Comparison of ENCODE assay signal across 16 cellular contexts in genomic region chr1:224177356-224177999, GRCh38. TPM values are rescaled to one million over a fixed set of nuclear protein-coding genes. Genes with fewer than 3 reads are reported as not detected.
A peak's percentile ranks its signal among the peaks of the same experiment; 100 is the strongest.
DNase-seq lines count a peak whose midpoint lies in the region; ATAC-seq, FAIRE-seq and TF ChIP-seq lines count a peak whose summit lies in the region.
"Had no signal": no experiment of that assay in that cellular context is flagged by ENCODE, and none has a peak within 500 bp of the region (broad histone marks: within the 10 kb centered on the region; RNA-seq: fewer than 3 reads in every experiment).

No MANE protein-coding gene starts in this region.

- no peak for TF ChIP-seq RAD21 in HepG2 (CRISPR knock-in tag; IDR thresholded peaks at IDR 0.05)

- H4K8ac ChIP-seq in trophoblast cell (ENCODE audit: low read depth, low read length): no peak overlapping the region

- H3K23ac ChIP-seq in trophoblast cell (ENCODE audit: low read length): no peak overlapping the region

- no peaks in the 10 kb centered on the region; a peak in 1 of 5 replicates for H3K27me3 ChIP-seq in HepG2 (ENCODE audit: control insufficient read depth in 1 of 2, insufficient read depth in 2 of 2, low read length in 2 of 2)
- H3K27me3 ChIP-seq in trophoblast cell (ENCODE audit: insufficient read depth, low read length): no peaks in the 10 kb centered on the region

- DNase-seq in activated CD8-positive, alpha-beta memory T cell treated with anti-CD3 and anti-CD28 coated beads for 24 hours: peak; percentile 51
- DNase-seq in activated CD8-positive, alpha-beta memory T cell treated with anti-CD3 and anti-CD28 coated beads, Interleukin-2, amount 50 U/mL, for 4 hours: no peak
- no peak for DNase-seq in HepG2 (ENCODE audit: low spot score)
- no peak for DNase-seq in trophoblast cell
- no peak for DNase-seq in NCI-H510A (lab: John Stamatoyannopoulos, UW)
- DNase-seq: CD4-positive, CD25-positive, alpha-beta regulatory T cell; DMS53; GF-D8; GM23248; H9 had no signal

- peak overlapping the region; percentile 50 for H4K12ac ChIP-seq in trophoblast cell (ENCODE audit: low read depth, low read length)

- H2BK5ac ChIP-seq in trophoblast cell (ENCODE audit: low read depth, low read length, poor library complexity): no peak overlapping the region

- intact Hi-C loops in HepG2 (cut with micrococcal nuclease; ENCODE audit: unreplicated experiment): no loop called here

- no TSS peak for BruUV-seq in HepG2 (replicated peaks; lab: Mats Ljungman, UMichigan)

- in situ Hi-C loops in HepG2 (cut with HindIII; ENCODE audit: extremely low pct_ligation_motif_present, low pct_unique_long_range_greater_than_20kb): no loop called here

- TF ChIP-seq EP300 in HepG2 (IDR thresholded peaks at IDR 0.05; ENCODE audit: low read depth in 2 of 2, low read length in 2 of 2): no peak
- TF ChIP-seq EP300 in HepG2 (CRISPR knock-in tag; IDR thresholded peaks at IDR 0.05; ENCODE audit: borderline replicate concordance): no peak

- H2BK120ac ChIP-seq in trophoblast cell (ENCODE audit: insufficient read depth, low read length, poor library complexity): no peak overlapping the region

- H3K4me2 ChIP-seq in HepG2 (ENCODE audit: low read depth, low read length) (peak overlapping the region; percentile 24; the same call in 1 of the 2 replicates), trophoblast cell (ENCODE audit: low read length) (no peak overlapping the region)
- H3K4me2 ChIP-seq: BLaER1 had no signal

- FAIRE-seq in HepG2 (lab: Jason Lieb, UNC): no peak
- FAIRE-seq: HTR-8/SVneo had no signal

- H2AK5ac ChIP-seq in trophoblast cell (ENCODE audit: low read length): no peak overlapping the region

- H3K79me1 ChIP-seq in trophoblast cell (ENCODE audit: low read length): no peaks in the 10 kb centered on the region

- H2AFZ ChIP-seq in HepG2 (ENCODE audit: low read length) (no peak overlapping the region), trophoblast cell (ENCODE audit: insufficient read depth, low read length, poor library complexity) (no peak overlapping the region)
- H2AFZ ChIP-seq: GM23248 had no signal

- H4K91ac ChIP-seq in trophoblast cell (ENCODE audit: low read depth, low read length): no peak overlapping the region

- POLR2A ChIA-PET in HepG2 (lab: Yijun Ruan, JAX): interaction anchor here (0.6 kb wide), 1 partner anchor 1747 kb away, joined by 3 read pairs; the partner anchor contains the start of gene PYCR2

- H3K4me1 ChIP-seq in HepG2 (ENCODE audit: insufficient read depth, low read length): peaks cover 14% of the 10 kb centered on the region
- H3K4me1 ChIP-seq in trophoblast cell (ENCODE audit: control insufficient read depth in 1 of 2, insufficient read depth in 2 of 2, low read length in 2 of 2): peaks cover 0 to 2% of the 10 kb centered on the region in 2 experiments

- 45% methylated on average over 9 of the region's 9 CpGs for WGBS in HepG2 (ENCODE audit: low lambda C conversion rate)
- no CpG with 5 or more reads among the region's 9 CpGs for WGBS in trophoblast cell (ENCODE audit: extremely low coverage, insufficient coverage, insufficient read length)

- H3K27ac ChIP-seq in VCaP: peak overlapping the region; percentile 95
- H3K27ac ChIP-seq in HepG2 (ENCODE audit: extremely low read length, insufficient read depth, low read length): no peak overlapping the region
- H3K27ac ChIP-seq in trophoblast cell (ENCODE audit: low read depth, low read length): no peak overlapping the region
- H3K27ac ChIP-seq: 22Rv1, BLaER1, GM23248 had no signal

- CTCF ChIA-PET in HepG2 (lab: Yijun Ruan, JAX; ENCODE audit: low intra/inter-chr PET ratio, low total read pairs): no interaction called here

- H3K18ac ChIP-seq in trophoblast cell (ENCODE audit: low read length): no peak overlapping the region

- no peaks in the 10 kb centered on the region for H4K20me1 ChIP-seq in HepG2 (ENCODE audit: insufficient read depth, low read length)
- H4K20me1 ChIP-seq: BLaER1 had no signal

- no peak overlapping the region for H2BK12ac ChIP-seq in trophoblast cell (ENCODE audit: low read length)

- H3K9me3 ChIP-seq in HepG2 (ENCODE audit: low read length): no peaks in the 10 kb centered on the region
- H3K9me3 ChIP-seq in trophoblast cell (ENCODE audit: insufficient read depth, low read depth, low read length): no peaks in the 10 kb centered on the region
- H3K9me3 ChIP-seq: BLaER1 had no signal

- no peak for TF ChIP-seq POLR2A in HepG2 (IDR thresholded peaks at IDR 0.05; ENCODE audit: insufficient read depth in 1 of 2, low read depth in 2 of 2, low read length in 2 of 2)

- H3K79me2 ChIP-seq in HepG2 (ENCODE audit: insufficient read depth, low read length) (no peaks in the 10 kb centered on the region), trophoblast cell (ENCODE audit: control insufficient read depth, insufficient read depth, low read length, poor library complexity) (no peaks in the 10 kb centered on the region)

- H3K36me3 ChIP-seq in HepG2 (replicated peaks in 1 of 2; ENCODE audit: control insufficient read depth in 1 of 2, insufficient read depth in 2 of 2, low read length in 2 of 2): no peaks in the 10 kb centered on the region
- H3K36me3 ChIP-seq in trophoblast cell (ENCODE audit: control insufficient read depth in 1 of 2, insufficient read depth in 2 of 2, low read length in 2 of 2): no peaks in the 10 kb centered on the region
- H3K36me3 ChIP-seq: BLaER1 had no signal

- TF ChIP-seq CTCF in VCaP (conservative IDR thresholded peaks at IDR 0.05): no peak
- TF ChIP-seq CTCF in HepG2 (CRISPR knock-in tag; IDR thresholded peaks at IDR 0.05): no peak

- no peak overlapping the region for H3K14ac ChIP-seq in trophoblast cell (ENCODE audit: low read length)

- no peak overlapping the region for H3K4ac ChIP-seq in trophoblast cell (ENCODE audit: low read depth, low read length)

- H3K4me3 ChIP-seq in HepG2 (replicated peaks in 1 of 3; ENCODE audit: insufficient read depth in 1 of 3, low read depth in 2 of 3, low read length in 3 of 3) (no peak overlapping the region), trophoblast cell (ENCODE audit: low read depth, low read length) (no peak overlapping the region)
- H3K4me3 ChIP-seq: BLaER1, GM23248 had no signal

- ATAC-seq in HepG2 (no peak), HG02678 (IDR thresholded peaks at IDR 0.05; ENCODE audit: unreplicated experiment) (no peak), GM18861 (IDR thresholded peaks at IDR 0.05; ENCODE audit: unreplicated experiment) (no peak)

- H3K9ac ChIP-seq in HepG2 (ENCODE audit: insufficient read depth, low read depth, low read length) (no peak overlapping the region), trophoblast cell (ENCODE audit: low read length) (no peak overlapping the region)
- H3K9ac ChIP-seq: BLaER1, GM23248 had no signal

TF ChIP-seq in HepG2, 621 proteins besides CTCF, POLR2A, EP300 and RAD21:
- TF ChIP-seq GZF1 (CRISPR knock-in tag; IDR thresholded peaks at IDR 0.05) (no peak), ZBTB39 (CRISPR knock-in tag; IDR thresholded peaks at IDR 0.05) (no peak)

RNA-seq across cellular contexts. Expression of gene DEGS1, which starts 5.6 kb away (rescaled TPM):
- 7.8 and 18.1 TPM in 2 replicates for total RNA-seq in HepG2 (2016; rRNA removed; fragmentation: Illumina TruSeq; extraction: Trizol)
- 3.9 and 4.1 TPM in 2 replicates for total RNA-seq in HepG2 (2016; cell fraction: cytosol; rRNA removed; fragmentation: Illumina TruSeq; extraction: Trizol; ENCODE audit: low read depth)
- 9.1 and 17.5 TPM in 2 replicates for total RNA-seq in HepG2 (2016; cell fraction: insoluble cytoplasmic fraction; rRNA removed; fragmentation: Illumina TruSeq; extraction: Trizol)
- 7.7 and 8.1 TPM in 2 replicates for total RNA-seq in HepG2 (2016; cell fraction: membrane; rRNA removed; fragmentation: Illumina TruSeq; extraction: Trizol)
- total RNA-seq in HepG2 (2016; cell fraction: nucleus; rRNA removed; fragmentation: Illumina TruSeq; extraction: Trizol): 16.1 and 18.0 TPM in 2 replicates
- polyA plus RNA-seq in HepG2 (2011; rRNA removed): 27.8 and 35.9 TPM in 2 replicates
- polyA plus RNA-seq in HepG2 (2011; cell fraction: cytosol; rRNA removed): 16.4 and 34.9 TPM in 2 replicates
- polyA plus RNA-seq in HepG2 (2011; cell fraction: nucleus; rRNA removed): 4.6 and 11.0 TPM in 2 replicates
- 21.7 and 21.9 TPM in 2 replicates for polyA plus RNA-seq in HepG2 (2012)
- 3.8 and 4.1 TPM in 2 replicates for polyA plus RNA-seq in HepG2 (2016; cell fraction: cytosol; fragmentation: Illumina TruSeq; extraction: Trizol; ENCODE audit: low read depth)
- 10.2 and 13.3 TPM in 2 replicates for polyA plus RNA-seq in HepG2 (2016; cell fraction: insoluble cytoplasmic fraction; fragmentation: Illumina TruSeq; extraction: Trizol; ENCODE audit: low read depth)
- polyA plus RNA-seq in HepG2 (2016; cell fraction: membrane; fragmentation: Illumina TruSeq; extraction: Trizol; ENCODE audit: low read depth): 6.0 and 6.5 TPM in 2 replicates
- 26.5 and 33.6 TPM in 2 replicates for polyA plus RNA-seq in HepG2 (2016; cell fraction: nucleus; fragmentation: Illumina TruSeq; extraction: Trizol; ENCODE audit: insufficient read depth, low read depth)
- polyA minus RNA-seq in HepG2 (2011; rRNA and poly(A)+ RNA removed; ENCODE audit: low replicate concordance): 8.8 and 84.1 TPM in 2 replicates
- polyA minus RNA-seq in HepG2 (2011; cell fraction: cytosol; rRNA and poly(A)+ RNA removed): 12.9 and 16.5 TPM in 2 replicates
- polyA minus RNA-seq in HepG2 (2011; cell fraction: nucleus; rRNA and poly(A)+ RNA removed): 6.3 and 10.9 TPM in 2 replicates
- polyA plus RNA-seq in trophoblast cell (2013): 45.9 and 49.7 TPM in 2 replicates
